Comparison of ENCODE assay signal across 10 cellular contexts in genomic region chr4:75698963-75699228, GRCh38. TPM values are rescaled to one million over a fixed set of nuclear protein-coding genes. Genes with fewer than 3 reads are reported as not detected.
A peak's percentile ranks its signal among the peaks of the same experiment; 100 is the strongest.
DNase-seq lines count a peak whose midpoint lies in the region; ATAC-seq and TF ChIP-seq lines count a peak whose summit lies in the region.
"Had no signal": no experiment of that assay in that cellular context is flagged by ENCODE, and none has a peak within 500 bp of the region (broad histone marks: within the 10 kb centered on the region; RNA-seq: fewer than 3 reads in every experiment).

No MANE protein-coding gene starts in this region.

- H3K27ac ChIP-seq in psoas muscle (peak overlapping the region; percentile 87), left lung (peak overlapping the region in 1 of 2 donors; percentile 70), mesenchymal stem cell (ENCODE audit: low read length, poor library complexity, severe bottlenecking) (no peak overlapping the region)

- no peak overlapping the region for H3K4me2 ChIP-seq in mesenchymal stem cell (ENCODE audit: low read length, poor library complexity, severe bottlenecking)

- ATAC-seq in GM19025 (IDR thresholded peaks at IDR 0.05; ENCODE audit: low read depth, unreplicated experiment) = peak; percentile 45
- peak; percentile 51 for ATAC-seq in HG02571 (IDR thresholded peaks at IDR 0.05; ENCODE audit: unreplicated experiment)
- ATAC-seq in HG03571 (IDR thresholded peaks at IDR 0.05; ENCODE audit: unreplicated experiment) = peak; percentile 38
- ATAC-seq in psoas muscle = no peak
- no peak for ATAC-seq in left ventricle myocardium superior
- ATAC-seq in left lung = no peak

- H4K91ac ChIP-seq in mesenchymal stem cell (ENCODE audit: low read length) = no peak overlapping the region

- 66 to 76% (median 70%) methylated on average over 2 of the region's 2 CpGs for WGBS in psoas muscle, 3 donors
- WGBS in mesenchymal stem cell = 90% methylated on average over 2 of the region's 2 CpGs

- no peak overlapping the region for H2AFZ ChIP-seq in mesenchymal stem cell (ENCODE audit: low read depth, low read length)

- H3K36me3 ChIP-seq in psoas muscle (ENCODE audit: insufficient read depth in 1 of 2, low read depth in 1 of 2) (peaks cover 0 to 9% of the 10 kb centered on the region in 2 donors), left lung (no peaks in the 10 kb centered on the region), mesenchymal stem cell (ENCODE audit: control insufficient read depth in 1 of 2, insufficient read depth in 2 of 2, low read depth in 1 of 2, low read length in 2 of 2) (peaks cover 7 to 10% of the 10 kb centered on the region in 2 experiments)
- H3K36me3 ChIP-seq: upper lobe of left lung had no signal

- no peak overlapping the region for H3K4me3 ChIP-seq in psoas muscle
- H3K4me3 ChIP-seq in left lung = no peak overlapping the region
- no peak overlapping the region for H3K4me3 ChIP-seq in mesenchymal stem cell (ENCODE audit: insufficient read depth in 1 of 2, low read depth in 1 of 2, low read length in 2 of 2)
- H3K4me3 ChIP-seq: skin epidermis had no signal

- no peak overlapping the region for H2BK15ac ChIP-seq in mesenchymal stem cell (ENCODE audit: low read depth, poor library complexity, severe bottlenecking)

- no peak overlapping the region for H3K18ac ChIP-seq in mesenchymal stem cell (ENCODE audit: low read depth in 1 of 2, low read length in 2 of 2)

- TF ChIP-seq CTCF in psoas muscle (IDR thresholded peaks at IDR 0.05) (no peak), left lung (IDR thresholded peaks at IDR 0.05) (no peak)

- H2BK120ac ChIP-seq in mesenchymal stem cell (ENCODE audit: low read depth, low read length) = no peak overlapping the region

- no peaks in the 10 kb centered on the region for H3K9me3 ChIP-seq in psoas muscle
- H3K9me3 ChIP-seq in left lung = no peaks in the 10 kb centered on the region
- H3K9me3 ChIP-seq in mesenchymal stem cell (ENCODE audit: control insufficient read depth, low read length) = no peaks in the 10 kb centered on the region
- H3K9me3 ChIP-seq: upper lobe of left lung had no signal

- H3K9ac ChIP-seq in mesenchymal stem cell (ENCODE audit: low read length) = no peak overlapping the region

- H2BK5ac ChIP-seq in mesenchymal stem cell (ENCODE audit: low read depth, low read length, poor library complexity, severe bottlenecking) = no peak overlapping the region

- peaks cover 4% of the 10 kb centered on the region for H3K4me1 ChIP-seq in psoas muscle
- peaks cover 0 to 13% of the 10 kb centered on the region in 2 donors for H3K4me1 ChIP-seq in left lung
- H3K4me1 ChIP-seq in mesenchymal stem cell (ENCODE audit: control insufficient read depth, insufficient read depth, low read depth, low read length) = no peaks in the 10 kb centered on the region

- H3K14ac ChIP-seq in mesenchymal stem cell (ENCODE audit: low read length in 2 of 2) = no peak overlapping the region

- no peak overlapping the region for H3K4ac ChIP-seq in mesenchymal stem cell (ENCODE audit: low read depth in 1 of 2, low read length in 2 of 2)

- H3K23ac ChIP-seq in mesenchymal stem cell (ENCODE audit: low read length in 2 of 2) = no peak overlapping the region

- H3K27me3 ChIP-seq in psoas muscle (ENCODE audit: insufficient read depth in 3 of 3, low read length in 2 of 3) (no peaks in the 10 kb centered on the region), left lung (no peaks in the 10 kb centered on the region), mesenchymal stem cell (ENCODE audit: control insufficient read depth in 1 of 2, insufficient read depth in 1 of 2, low read length in 2 of 2) (no peaks in the 10 kb centered on the region)
- H3K27me3 ChIP-seq: upper lobe of left lung had no signal

- H3K79me1 ChIP-seq in mesenchymal stem cell (replicated peaks; ENCODE audit: low read length, poor library complexity, severe bottlenecking) = peaks cover 11% of the 10 kb centered on the region

- no peak overlapping the region for H2AK5ac ChIP-seq in mesenchymal stem cell (ENCODE audit: low read length, severe bottlenecking)

- no peak overlapping the region for H4K8ac ChIP-seq in mesenchymal stem cell (ENCODE audit: low read length)

- no peak overlapping the region for H2BK12ac ChIP-seq in mesenchymal stem cell (ENCODE audit: low read length in 2 of 2)

- DNase-seq in psoas muscle (no peak), SW480 (ENCODE audit: low spot score) (no peak), left ventricle myocardium superior (no peak), left lung (no peak), mesenchymal stem cell (no peak)

- intact Hi-C loops in psoas muscle (cut with DNase I) = no loop called here
- intact Hi-C loops in left ventricle myocardium superior (cut with micrococcal nuclease) = no loop called here
- intact Hi-C loops in left lung (cut with DNase I) = no loop called here

RNA-seq across cellular contexts. Expression of gene USO1, which starts 25.5 kb away (rescaled TPM):
- 100 to 1,000 TPM; 175 to 210 (median 180) TPM for total RNA-seq in psoas muscle
- 100 to 1,000 TPM in 2 of 3 donors, 10 to 100 TPM in 1; 49.5 to 224 (median 136) TPM for polyA plus RNA-seq in psoas muscle
- total RNA-seq in left ventricle myocardium superior = 96.8 TPM
- total RNA-seq in left lung = 10 to 100 TPM; 64.2 to 72.0 TPM
- 68.2 TPM for polyA plus RNA-seq in mesenchymal stem cell (2013, experiment 1 of 2)
- polyA plus RNA-seq in mesenchymal stem cell (2013, experiment 2 of 2) = 72.2 TPM

RNA-seq across cellular contexts. Expression of gene G3BP2, which starts 25.7 kb away (rescaled TPM):
- total RNA-seq in psoas muscle = 100 to 1,000 TPM; 126 to 219 (median 156) TPM
- 100 to 1,000 TPM in 1 of 3 donors, 10 to 100 TPM in 2; 34.8 to 145 (median 39.5) TPM for polyA plus RNA-seq in psoas muscle
- 74.1 TPM for total RNA-seq in left ventricle myocardium superior
- 100 to 1,000 TPM; 105 to 119 TPM for total RNA-seq in left lung
- polyA plus RNA-seq in mesenchymal stem cell (2013, experiment 1 of 2) = 99.9 TPM
- polyA plus RNA-seq in mesenchymal stem cell (2013, experiment 2 of 2) = 101 TPM

Comparison
In these comparisons a context has a peak if more than half of its experiments do, and no peak if none do; other contexts are left out.
1. ATAC-seq: peak in GM19025 (single experiment), HG02571 (single experiment) and HG03571 (single experiment); none in psoas muscle (0 of 4), left ventricle myocardium superior (single experiment) and left lung (single experiment).